Comparison of ENCODE assay signal across 23 cellular contexts in the genomic region with DNA sequence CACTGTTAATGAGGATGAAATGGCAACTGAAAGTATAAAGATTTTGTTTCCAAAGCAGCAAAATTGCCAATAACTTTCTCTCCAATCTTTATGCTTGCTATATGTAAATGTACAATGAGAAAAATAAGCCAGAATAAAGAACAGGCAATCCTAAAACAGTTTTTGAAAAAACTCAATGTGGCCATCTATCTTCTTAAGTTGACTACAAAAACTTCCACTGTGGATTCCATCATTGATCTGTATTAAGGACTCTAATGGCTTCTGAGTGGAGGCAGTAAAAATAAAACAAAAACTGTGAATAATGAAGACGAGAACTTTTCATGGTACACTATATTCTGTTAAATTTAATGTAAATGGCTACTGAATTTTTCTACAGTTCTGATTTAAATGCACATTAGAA.
"Had no signal": no experiment of that assay in that cellular context is flagged by ENCODE, and none has a peak within 500 bp of the region (broad histone marks: within the 10 kb centered on the region; RNA-seq: fewer than 3 reads in every experiment).

No MANE protein-coding gene starts in this region.

- ATAC-seq: natural killer cell; pancreas; stimulated activated effector memory CD8-positive, alpha-beta T cell treated with anti-CD3 and anti-CD28 coated beads, Interleukin-12 subunit alpha, Interleukin-12 subunit beta, amount 100 ng/mL, for 72 hours; stimulated activated naive CD8-positive, alpha-beta T cell treated with anti-CD3 and anti-CD28 coated beads, Interleukin-15, amount 100 ng/mL, for 72 hours had no signal

- H3K27me3 ChIP-seq: neutrophil, pancreas, right atrium auricular region, tibial artery had no signal

- H3K9me3 ChIP-seq: left ventricle myocardium inferior, neutrophil, pancreas, psoas muscle, right atrium auricular region, tibial artery had no signal

- H3K4me1 ChIP-seq: psoas muscle, right atrium auricular region had no signal

- H3K4me3 ChIP-seq: left ventricle myocardium inferior, pancreas, psoas muscle, right atrium auricular region, tibial artery had no signal

- H3K27me3 Mint-ChIP-seq: activated CD4-positive, alpha-beta memory T cell treated with anti-CD3 and anti-CD28 coated beads, Interleukin-2, amount 10 ng/mL, durations not matched to agents 7 days and 5 days; activated naive CD4-positive, alpha-beta T cell treated with anti-CD3 and anti-CD28 coated beads, Interleukin-2, amount 10 ng/mL, durations not matched to agents 7 days and 5 days; stimulated activated naive CD8-positive, alpha-beta T cell treated with anti-CD3 and anti-CD28 coated beads, Interleukin-15, amount 100 ng/mL, for 72 hours had no signal

- H3K27ac ChIP-seq: left ventricle myocardium inferior, neutrophil, pancreas, psoas muscle, right atrium auricular region, tibial artery had no signal

- H3K36me3 Mint-ChIP-seq: activated naive CD4-positive, alpha-beta T cell treated with anti-CD3 and anti-CD28 coated beads, Interleukin-2, amount 10 ng/mL, durations not matched to agents 7 days and 5 days; mesothelial cell of epicardium; natural killer cell; stimulated activated effector memory CD8-positive, alpha-beta T cell treated with anti-CD3 and anti-CD28 coated beads, Interleukin-12 subunit alpha, Interleukin-12 subunit beta, amount 100 ng/mL, for 72 hours had no signal

- H3K36me3 ChIP-seq: left ventricle myocardium inferior, neutrophil, pancreas, right atrium auricular region, tibial artery had no signal

- FAIRE-seq: frontal cortex, pancreas, urothelium cell line had no signal

- DNase-seq: activated CD4-positive, alpha-beta memory T cell treated with anti-CD3 and anti-CD28 coated beads, Interleukin-2, amount 10 ng/mL, durations not matched to agents 7 days and 5 days; activated CD4-positive, alpha-beta T cell treated with anti-CD3 and anti-CD28 coated beads for 48 hours; activated effector memory CD4-positive, alpha-beta T cell treated with anti-CD3 and anti-CD28 coated beads, Interleukin-2, amount 50 U/mL, for 16 hours; activated naive CD4-positive, alpha-beta T cell treated with anti-CD3 and anti-CD28 coated beads, Interleukin-2, amount 10 ng/mL, durations not matched to agents 7 days and 5 days; amygdala; dermis blood vessel endothelial cell; effector CD8-positive, alpha-beta T cell; glutamatergic neuron; hypothalamus; left ventricle myocardium inferior; natural killer cell; pancreas; psoas muscle; stimulated activated CD4-positive, alpha-beta T cell treated with anti-CD3 and anti-CD28 coated beads, Interleukin-1b, Interleukin-23, amount 100 ng/mL, for 48 hours; stimulated activated naive CD8-positive, alpha-beta T cell treated with anti-CD3 and anti-CD28 coated beads, Interleukin-15, amount 100 ng/mL, for 72 hours; T-helper 2 cell; tibial artery had no signal

- H3K27ac Mint-ChIP-seq: activated CD4-positive, alpha-beta memory T cell treated with anti-CD3 and anti-CD28 coated beads, Interleukin-2, amount 10 ng/mL, durations not matched to agents 7 days and 5 days; activated naive CD4-positive, alpha-beta T cell treated with anti-CD3 and anti-CD28 coated beads, Interleukin-2, amount 10 ng/mL, durations not matched to agents 7 days and 5 days; mesothelial cell of epicardium; natural killer cell; stimulated activated effector memory CD8-positive, alpha-beta T cell treated with anti-CD3 and anti-CD28 coated beads, Interleukin-12 subunit alpha, Interleukin-12 subunit beta, amount 100 ng/mL, for 72 hours; stimulated activated naive CD8-positive, alpha-beta T cell treated with anti-CD3 and anti-CD28 coated beads, Interleukin-15, amount 100 ng/mL, for 72 hours had no signal

- H3K9me3 Mint-ChIP-seq: activated CD4-positive, alpha-beta memory T cell treated with anti-CD3 and anti-CD28 coated beads, Interleukin-2, amount 10 ng/mL, durations not matched to agents 7 days and 5 days; activated naive CD4-positive, alpha-beta T cell treated with anti-CD3 and anti-CD28 coated beads, Interleukin-2, amount 10 ng/mL, durations not matched to agents 7 days and 5 days; mesothelial cell of epicardium; stimulated activated effector memory CD8-positive, alpha-beta T cell treated with anti-CD3 and anti-CD28 coated beads, Interleukin-12 subunit alpha, Interleukin-12 subunit beta, amount 100 ng/mL, for 72 hours; stimulated activated naive CD8-positive, alpha-beta T cell treated with anti-CD3 and anti-CD28 coated beads, Interleukin-15, amount 100 ng/mL, for 72 hours had no signal

- H3K4me3 Mint-ChIP-seq: activated CD4-positive, alpha-beta memory T cell treated with anti-CD3 and anti-CD28 coated beads, Interleukin-2, amount 10 ng/mL, durations not matched to agents 7 days and 5 days; activated naive CD4-positive, alpha-beta T cell treated with anti-CD3 and anti-CD28 coated beads, Interleukin-2, amount 10 ng/mL, durations not matched to agents 7 days and 5 days; mesothelial cell of epicardium; natural killer cell; stimulated activated effector memory CD8-positive, alpha-beta T cell treated with anti-CD3 and anti-CD28 coated beads, Interleukin-12 subunit alpha, Interleukin-12 subunit beta, amount 100 ng/mL, for 72 hours; stimulated activated naive CD8-positive, alpha-beta T cell treated with anti-CD3 and anti-CD28 coated beads, Interleukin-15, amount 100 ng/mL, for 72 hours had no signal

- H3K4me1 Mint-ChIP-seq: activated CD4-positive, alpha-beta memory T cell treated with anti-CD3 and anti-CD28 coated beads, Interleukin-2, amount 10 ng/mL, durations not matched to agents 7 days and 5 days; activated naive CD4-positive, alpha-beta T cell treated with anti-CD3 and anti-CD28 coated beads, Interleukin-2, amount 10 ng/mL, durations not matched to agents 7 days and 5 days; natural killer cell; stimulated activated effector memory CD8-positive, alpha-beta T cell treated with anti-CD3 and anti-CD28 coated beads, Interleukin-12 subunit alpha, Interleukin-12 subunit beta, amount 100 ng/mL, for 72 hours; stimulated activated naive CD8-positive, alpha-beta T cell treated with anti-CD3 and anti-CD28 coated beads, Interleukin-15, amount 100 ng/mL, for 72 hours had no signal
